Comparison of ENCODE assay signal across 8 cellular contexts in the genomic region with DNA sequence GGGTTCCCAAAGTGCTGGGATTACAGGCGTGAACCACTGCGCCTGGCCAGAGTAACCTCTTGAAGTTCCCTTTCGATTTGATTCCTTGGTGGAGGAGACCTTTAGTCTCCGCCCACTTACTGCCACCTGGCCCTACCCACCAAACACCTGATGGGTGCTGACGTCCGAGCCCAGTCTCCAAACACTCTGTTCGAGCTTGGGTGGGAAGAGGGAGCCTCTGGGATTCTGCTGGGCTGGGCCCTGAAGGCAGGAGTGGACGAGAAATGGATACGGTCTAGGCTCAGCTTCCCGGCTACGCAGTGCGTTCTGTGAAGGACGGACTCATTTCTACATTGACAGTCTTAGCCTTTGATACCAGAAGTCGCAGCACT. TPM values are rescaled to one million over a fixed set of nuclear protein-coding genes. Genes with fewer than 3 reads are reported as not detected.
A peak's percentile ranks its signal among the peaks of the same experiment; 100 is the strongest.
DNase-seq lines count a peak whose midpoint lies in the region; ATAC-seq and TF ChIP-seq lines count a peak whose summit lies in the region.

No MANE protein-coding gene starts in this region.

- TF ChIP-seq CTCF in astrocyte of the spinal cord (IDR thresholded peaks at IDR 0.05; ENCODE audit: low read depth, low read length) = no peak
- no peak for TF ChIP-seq CTCF in smooth muscle cell (IDR thresholded peaks at IDR 0.05; ENCODE audit: borderline replicate concordance, insufficient read depth, poor library complexity, severe bottlenecking)

- 12% methylated on average over 14 of the region's 14 CpGs for WGBS in smooth muscle cell (ENCODE audit: low lambda C conversion rate)

- peaks cover 15% of the 10 kb centered on the region for H3K79me2 ChIP-seq in smooth muscle cell (ENCODE audit: low read depth)

- H3K36me3 ChIP-seq in H7 (replicated peaks; ENCODE audit: control insufficient read depth, insufficient read depth, low read length) = no peaks in the 10 kb centered on the region
- no peaks in the 10 kb centered on the region for H3K36me3 ChIP-seq in smooth muscle cell (ENCODE audit: low read depth)

- H3K27me3 ChIP-seq in H7 (ENCODE audit: control insufficient read depth, insufficient read depth, low read length) = peaks cover 5% of the 10 kb centered on the region; the same call in 1 of the 2 replicates
- H3K27me3 ChIP-seq in smooth muscle cell (ENCODE audit: low read depth) = no peaks in the 10 kb centered on the region

- peak overlapping the region; percentile 70 for H2AFZ ChIP-seq in smooth muscle cell (ENCODE audit: low read depth)

- in situ Hi-C loops in astrocyte of the spinal cord (cut with HindIII; ENCODE audit: low sequenced_read_pairs) = no loop called here

- ATAC-seq in GM21529 (IDR thresholded peaks at IDR 0.05; ENCODE audit: unreplicated experiment) (no peak), GM21619 (IDR thresholded peaks at IDR 0.05; ENCODE audit: unreplicated experiment) (no peak), GM19023 (IDR thresholded peaks at IDR 0.05; ENCODE audit: unreplicated experiment) (no peak)

- H4K20me1 ChIP-seq in smooth muscle cell (ENCODE audit: low read depth) = peaks cover 16% of the 10 kb centered on the region

- H3K9ac ChIP-seq in smooth muscle cell (ENCODE audit: low read depth) = peak overlapping the region; percentile 37

- peaks cover 25% of the 10 kb centered on the region for H3F3A ChIP-seq in smooth muscle cell (ENCODE audit: low read depth)

- H3K4me1 ChIP-seq in smooth muscle cell (ENCODE audit: low read depth) = peaks cover 38% of the 10 kb centered on the region

- H3K4me2 ChIP-seq in smooth muscle cell = peak overlapping the region; percentile 94

- H3K27ac ChIP-seq in smooth muscle cell (ENCODE audit: low read depth) = peak overlapping the region; percentile 62

- H3K4me3 ChIP-seq in H7 (ENCODE audit: insufficient read depth, low read depth, low read length) = peak overlapping the region; percentile 79
- H3K4me3 ChIP-seq in astrocyte of the spinal cord (ENCODE audit: low read depth, low read length) = peak overlapping the region; percentile 66
- H3K4me3 ChIP-seq in smooth muscle cell = peak overlapping the region; percentile 76

- H3K9me3 ChIP-seq in smooth muscle cell (replicated peaks; ENCODE audit: low read depth) = no peaks in the 10 kb centered on the region

- DNase-seq in H7 (peak; percentile 85), NCI-H526 (lab: John Stamatoyannopoulos, UW) (peak; percentile 87 to 90), astrocyte of the spinal cord (ENCODE audit: low read depth, low spot score) (no peak), iPS-NIHi11 (ENCODE audit: low spot score) (peak; percentile 65), smooth muscle cell (lab: John Stamatoyannopoulos, UW; ENCODE audit: unreplicated experiment) (no peak)

RNA-seq across cellular contexts. Expression of gene ITGA3, which starts 0.9 kb away (rescaled TPM):
- total RNA-seq in H7 (2014; rRNA removed; shearing (Covaris generic)) = 20.0 and 24.0 TPM in 2 replicates
- total RNA-seq in smooth muscle cell = 44.7 and 77.9 TPM in 2 replicates
- polyA plus RNA-seq in smooth muscle cell = 30.0 and 70.4 TPM in 2 replicates

RNA-seq across cellular contexts. Expression of gene PDK2, which starts 40.1 kb away (rescaled TPM):
- 13.5 and 14.2 TPM in 2 replicates for total RNA-seq in H7 (2014; rRNA removed; shearing (Covaris generic))
- total RNA-seq in smooth muscle cell = 21.7 and 28.2 TPM in 2 replicates
- polyA plus RNA-seq in smooth muscle cell = 34.3 and 36.5 TPM in 2 replicates

Comparison
In these comparisons a context has a peak if more than half of its experiments do, and no peak if none do; other contexts are left out.
1. DNase-seq: peak in H7 (single experiment), NCI-H526 (2 of 2) and iPS-NIHi11 (single experiment); none in astrocyte of the spinal cord (single experiment) and smooth muscle cell (single experiment).
2. Peak in every context shown above with its lines, with median percentiles within 50 percentile points of each other: H3K4me3 ChIP-seq.